In the genomic region with DNA sequence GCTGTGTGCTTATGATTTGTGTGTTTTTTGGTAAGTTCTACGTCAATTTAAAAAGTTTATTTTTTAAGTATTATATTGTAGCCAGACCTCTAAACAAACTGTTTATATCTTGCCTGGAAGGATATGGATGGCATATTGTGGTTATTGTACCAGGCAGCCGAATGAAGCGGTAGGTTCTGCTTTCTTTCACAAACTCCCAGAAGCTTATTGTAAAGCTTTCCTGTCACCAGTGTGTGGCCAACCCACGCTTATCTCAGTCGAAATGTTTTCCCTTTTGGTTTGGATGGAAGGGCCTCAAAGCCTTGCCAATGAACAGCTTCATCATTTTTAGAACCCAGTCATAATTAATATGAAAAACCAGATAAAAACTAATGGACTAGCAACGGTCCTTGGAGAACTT, we compare ENCODE assay signal across 1 cellular context.
TF ChIP-seq lines count a peak whose summit lies in the region.

No MANE protein-coding gene starts in this region.

TF ChIP-seq in A549, 52 proteins besides CTCF, POLR2A, EP300 and RAD21 (continued from another document):
- TF ChIP-seq RARB (CRISPR knock-in tag; IDR thresholded peaks at IDR 0.05) = no peak
